In genomic region chr3:150765949-150766720, GRCh38 we compare ENCODE assay signal across 1 cellular context.
TF ChIP-seq lines count a peak whose summit lies in the region.

No MANE protein-coding gene starts in this region.

TF ChIP-seq in HCT116, 20 proteins besides CTCF, POLR2A, EP300 and RAD21 (continued from another document):
- TF ChIP-seq MAX (IDR thresholded peaks at IDR 0.05), result no peak
